29 cellular contexts compared by ENCODE assay signal in genomic region chr4:6430927-6431326, GRCh38.
"Had no signal": no experiment of that assay in that cellular context is flagged by ENCODE, and none has a peak within 500 bp of the region (broad histone marks: within the 10 kb centered on the region; RNA-seq: fewer than 3 reads in every experiment).

No MANE protein-coding gene starts in this region.

- H3K4me3 Mint-ChIP-seq: stimulated activated effector memory CD8-positive, alpha-beta T cell treated with anti-CD3 and anti-CD28 coated beads, Interleukin-12 subunit alpha, Interleukin-12 subunit beta, amount 100 ng/mL, for 72 hours; stimulated activated memory B cell treated with anti-CD40 and anti-IgM and Interleukin-4, amounts not matched to agents 10 μg/mL and 1 μg/mL and 100 μg/mL, for 72 hours; stimulated activated naive B cell treated with anti-CD40 and anti-IgM and Interleukin-4, amounts not matched to agents 10 μg/mL and 1 μg/mL and 100 μg/mL, for 72 hours; stimulated activated naive CD8-positive, alpha-beta T cell treated with anti-CD3 and anti-CD28 coated beads, Interleukin-15, amount 100 ng/mL, for 72 hours; stimulated activated naive CD8-positive, alpha-beta T cell treated with anti-CD3 and anti-CD28 coated beads, Interleukin-15, Interleukin-2, amounts not matched to agents 100 ng/mL and 50 ng/mL, for 24 hours; type B pancreatic cell had no signal

- H3K4me3 ChIP-seq: stomach, suprapubic skin, testis, thoracic aorta, thyroid gland, tibial artery, tibial nerve, transverse colon, upper lobe of left lung, upper lobe of right lung, uterus, vagina had no signal

- H3K27ac Mint-ChIP-seq: stimulated activated effector memory CD8-positive, alpha-beta T cell treated with anti-CD3 and anti-CD28 coated beads, Interleukin-12 subunit alpha, Interleukin-12 subunit beta, amount 100 ng/mL, for 72 hours; stimulated activated memory B cell treated with anti-CD40 and anti-IgM and Interleukin-4, amounts not matched to agents 10 μg/mL and 1 μg/mL and 100 μg/mL, for 72 hours; stimulated activated naive B cell treated with anti-CD40 and anti-IgM and Interleukin-4, amounts not matched to agents 10 μg/mL and 1 μg/mL and 100 μg/mL, for 72 hours; stimulated activated naive CD8-positive, alpha-beta T cell treated with anti-CD3 and anti-CD28 coated beads, Interleukin-15, amount 100 ng/mL, for 72 hours; stimulated activated naive CD8-positive, alpha-beta T cell treated with anti-CD3 and anti-CD28 coated beads, Interleukin-15, Interleukin-2, amounts not matched to agents 100 ng/mL and 50 ng/mL, for 24 hours; type B pancreatic cell had no signal

- H3K9me3 ChIP-seq: suprapubic skin, testis, thyroid gland, upper lobe of right lung, uterus, vagina had no signal

- H3K27me3 ChIP-seq: suprapubic skin, testis, thyroid gland, tibial nerve, transverse colon, upper lobe of left lung, upper lobe of right lung, uterus, vagina had no signal

- H3K27ac ChIP-seq: stomach, suprapubic skin, testis, thoracic aorta, thyroid gland, tibial artery, tibial nerve, transverse colon, upper lobe of left lung, upper lobe of right lung, uterus, vagina had no signal

- H3K4me1 Mint-ChIP-seq: stimulated activated effector memory CD8-positive, alpha-beta T cell treated with anti-CD3 and anti-CD28 coated beads, Interleukin-12 subunit alpha, Interleukin-12 subunit beta, amount 100 ng/mL, for 72 hours; stimulated activated memory B cell treated with anti-CD40 and anti-IgM and Interleukin-4, amounts not matched to agents 10 μg/mL and 1 μg/mL and 100 μg/mL, for 72 hours; stimulated activated naive B cell treated with anti-CD40 and anti-IgM and Interleukin-4, amounts not matched to agents 10 μg/mL and 1 μg/mL and 100 μg/mL, for 72 hours; stimulated activated naive CD8-positive, alpha-beta T cell treated with anti-CD3 and anti-CD28 coated beads, Interleukin-15, amount 100 ng/mL, for 72 hours had no signal

- FAIRE-seq: urothelium cell line had no signal

- DNase-seq: stimulated activated CD4-positive, alpha-beta T cell treated with anti-CD3 and anti-CD28 coated beads, Interleukin-2, amount 100 ng/mL, for 48 hours; stimulated activated CD4-positive, alpha-beta T cell treated with anti-CD3 and anti-CD28 coated beads, Interleukin-4, amount 100 ng/mL, for 1 hour; stimulated activated CD4-positive, alpha-beta T cell treated with anti-CD3 and anti-CD28 coated beads, Interleukin-4, amount 100 ng/mL, for 24 hours; stimulated activated CD4-positive, alpha-beta T cell treated with anti-CD3 and anti-CD28 coated beads, Interleukin-4, amount 100 ng/mL, for 4 hours; stimulated activated CD8-positive, alpha-beta memory T cell treated with anti-CD3 and anti-CD28 coated beads, Interleukin-4, amount 100 ng/mL, for 48 hours; stimulated activated naive B cell treated with anti-CD40 and anti-IgM and Interleukin-4, amounts not matched to agents 10 μg/mL and 1 μg/mL and 100 μg/mL, for 72 hours; stimulated activated naive CD4-positive, alpha-beta T cell; stimulated activated naive CD4-positive, alpha-beta T cell treated with Interleukin-2 at 50 U/mL for 16 hours; stimulated activated naive CD8-positive, alpha-beta T cell treated with anti-CD3 and anti-CD28 coated beads, Interleukin-15, amount 100 ng/mL, for 72 hours; stimulated activated naive CD8-positive, alpha-beta T cell treated with anti-CD3 and anti-CD28 coated beads, Interleukin-15, Interleukin-2, amounts not matched to agents 100 U/mL and 50 U/mL, for 24 hours; stomach; substantia nigra; testis; thyroid gland; tibial artery; transverse colon; trophoblast cell; upper lobe of left lung; upper lobe of right lung; uterus had no signal

- H3K36me3 Mint-ChIP-seq: stimulated activated effector memory CD8-positive, alpha-beta T cell treated with anti-CD3 and anti-CD28 coated beads, Interleukin-12 subunit alpha, Interleukin-12 subunit beta, amount 100 ng/mL, for 72 hours; stimulated activated naive B cell treated with anti-CD40 and anti-IgM and Interleukin-4, amounts not matched to agents 10 μg/mL and 1 μg/mL and 100 μg/mL, for 72 hours; type B pancreatic cell had no signal

- ATAC-seq: stimulated activated effector memory CD8-positive, alpha-beta T cell treated with anti-CD3 and anti-CD28 coated beads, Interleukin-12 subunit alpha, Interleukin-12 subunit beta, amount 100 ng/mL, for 72 hours; stimulated activated memory B cell treated with anti-CD40 and anti-IgM and Interleukin-4, amounts not matched to agents 10 μg/mL and 1 μg/mL and 100 μg/mL, for 72 hours; stimulated activated naive B cell treated with anti-CD40 and anti-IgM and Interleukin-4, amounts not matched to agents 10 μg/mL and 1 μg/mL and 100 μg/mL, for 72 hours; stimulated activated naive CD8-positive, alpha-beta T cell treated with anti-CD3 and anti-CD28 coated beads, Interleukin-15, amount 100 ng/mL, for 72 hours; stimulated activated naive CD8-positive, alpha-beta T cell treated with anti-CD3 and anti-CD28 coated beads, Interleukin-15, Interleukin-2, amounts not matched to agents 100 U/mL and 50 U/mL, for 24 hours; upper lobe of right lung had no signal

- H3K27me3 Mint-ChIP-seq: stimulated activated memory B cell treated with anti-CD40 and anti-IgM and Interleukin-4, amounts not matched to agents 10 μg/mL and 1 μg/mL and 100 μg/mL, for 72 hours; stimulated activated naive CD8-positive, alpha-beta T cell treated with anti-CD3 and anti-CD28 coated beads, Interleukin-15, amount 100 ng/mL, for 72 hours had no signal

- H3K4me1 ChIP-seq: stomach, suprapubic skin, testis, thyroid gland, tibial artery, tibial nerve, transverse colon, upper lobe of left lung, upper lobe of right lung, vagina had no signal

- H3K36me3 ChIP-seq: stomach, suprapubic skin, thoracic aorta, thyroid gland, tibial artery, tibial nerve, transverse colon, upper lobe of left lung, upper lobe of right lung, uterus, vagina had no signal
